In genomic region chr11:14359573-14360031, GRCh38 we compare ENCODE assay signal across 9 cellular contexts. TPM values are rescaled to one million over a fixed set of nuclear protein-coding genes. Genes with fewer than 3 reads are reported as not detected.
A peak's percentile ranks its signal among the peaks of the same experiment; 100 is the strongest.
DNase-seq lines count a peak whose midpoint lies in the region; ATAC-seq, FAIRE-seq and TF ChIP-seq lines count a peak whose summit lies in the region.
"Had no signal": no experiment of that assay in that cellular context is flagged by ENCODE, and none has a peak within 500 bp of the region (broad histone marks: within the 10 kb centered on the region; RNA-seq: fewer than 3 reads in every experiment).

No MANE protein-coding gene starts in this region.

- intact Hi-C loops in gastrocnemius medialis (cut with DNase I; ENCODE audit: low total_unique reads): loop anchor here (5.0 kb wide), 1 partner anchor 163 kb away; the partner anchor contains the start of gene PSMA1

- no peak for ATAC-seq in GM23338
- peak in 1 of 2 donors; percentile 18 for ATAC-seq in gastrocnemius medialis
- ATAC-seq in GM21619 (IDR thresholded peaks at IDR 0.05; ENCODE audit: unreplicated experiment): no peak

- H4K20me1 ChIP-seq in GM23338 (replicated peaks; ENCODE audit: insufficient read depth) (peaks cover 32% of the 10 kb centered on the region), SU-DHL-6 (ENCODE audit: low read depth, low read length) (peaks cover 4% of the 10 kb centered on the region; the same call in 1 of the 2 replicates)

- H3K27me3 ChIP-seq in GM23338 (ENCODE audit: insufficient read depth) (peaks cover 5% of the 10 kb centered on the region; the same call in 1 of the 2 replicates), SU-DHL-6 (ENCODE audit: low read length) (no peaks in the 10 kb centered on the region), gastrocnemius medialis (no peaks in the 10 kb centered on the region)

- H3K9me3 ChIP-seq in SU-DHL-6 (ENCODE audit: insufficient read depth, low read length) (no peaks in the 10 kb centered on the region), gastrocnemius medialis (no peaks in the 10 kb centered on the region)

- H3F3A ChIP-seq in GM23338 (replicated peaks; ENCODE audit: low read depth) (0 out of 2 replicates have a peak, but pooled peaks cover 15% of the 10 kb centered on the region), SU-DHL-6 (ENCODE audit: insufficient read depth) (peaks cover 34% of the 10 kb centered on the region)

- in situ Hi-C loops in gastrocnemius medialis (cut with MboI; ENCODE audit: low sequenced_read_pairs in 4 of 4): no loop called here

- TF ChIP-seq POLR2A in gastrocnemius medialis (IDR thresholded peaks at IDR 0.05): no peak

- peak overlapping the region; percentile 81; the same call in 1 of the 2 replicates for H2AFZ ChIP-seq in GM23338
- no peak overlapping the region for H2AFZ ChIP-seq in SU-DHL-6 (ENCODE audit: low read depth, low read length, severe bottlenecking)

- H3K4me3 ChIP-seq in GM23338: peak overlapping the region; percentile 93
- H3K4me3 ChIP-seq in SU-DHL-6 (ENCODE audit: insufficient read depth, low read length, poor library complexity, severe bottlenecking): peak overlapping the region; percentile 69
- H3K4me3 ChIP-seq in foreskin fibroblast (ENCODE audit: low read depth in 1 of 2, low read length in 2 of 2): peak overlapping the region; percentile 76 to 86
- H3K4me3 ChIP-seq in gastrocnemius medialis: peak overlapping the region; percentile 72 to 91 (median 78)

- no peak for FAIRE-seq in HTR-8/SVneo (lab: Jason Lieb, UNC)
- FAIRE-seq: H54 had no signal

- H3K9me2 ChIP-seq in GM23338 (ENCODE audit: insufficient read depth) (no peaks in the 10 kb centered on the region), SU-DHL-6 (replicated peaks; ENCODE audit: insufficient read depth, low read length) (no peaks in the 10 kb centered on the region)

- DNase-seq in GM23338 (ENCODE audit: low spot score) (no peak), foreskin fibroblast (peak; percentile 54 to 60), gastrocnemius medialis (no peak), DMS114 treated with DMSO at 0.1 percent for 48 hours (lab: John Stamatoyannopoulos, UW; ENCODE audit: unreplicated experiment) (no peak), NCI-H2081 (lab: John Stamatoyannopoulos, UW) (no peak), HTR-8/SVneo (ENCODE audit: insufficient read length, low spot score) (no peak)

- H3K27me3 Mint-ChIP-seq in GM23338 (ENCODE audit: insufficient read depth, low read depth, poor library complexity): peaks cover 12% of the 10 kb centered on the region

- H3K4me3 Mint-ChIP-seq in GM23338: peak overlapping the region; percentile 73

- H3K9me3 Mint-ChIP-seq in GM23338: no peaks in the 10 kb centered on the region; the same call in 2 of the 3 replicates

- H3K4me2 ChIP-seq in GM23338: peak overlapping the region; percentile 86
- H3K4me2 ChIP-seq in SU-DHL-6 (ENCODE audit: low read depth, low read length, poor library complexity, severe bottlenecking): peak overlapping the region; percentile 63

- peak overlapping the region; percentile 89 for H3K9ac ChIP-seq in SU-DHL-6 (ENCODE audit: low read length)

- H3K27ac Mint-ChIP-seq in GM23338: no peak overlapping the region

- peaks cover 45% of the 10 kb centered on the region for H3K4me1 Mint-ChIP-seq in GM23338

- peaks cover 21% of the 10 kb centered on the region for H3K36me3 Mint-ChIP-seq in GM23338 (ENCODE audit: low read depth)

- no peaks in the 10 kb centered on the region for H3K36me3 ChIP-seq in GM23338 (ENCODE audit: insufficient read depth)
- no peaks in the 10 kb centered on the region for H3K36me3 ChIP-seq in SU-DHL-6 (ENCODE audit: low read length)
- no peaks in the 10 kb centered on the region for H3K36me3 ChIP-seq in gastrocnemius medialis

- no peak overlapping the region for H3K27ac ChIP-seq in GM23338 (ENCODE audit: low read depth)
- H3K27ac ChIP-seq in SU-DHL-6 (ENCODE audit: low read depth, low read length): no peak overlapping the region
- H3K27ac ChIP-seq in gastrocnemius medialis: peak overlapping the region; percentile 79 to 95 (median 80)

- peaks cover 44% of the 10 kb centered on the region for H3K79me2 ChIP-seq in GM23338 (replicated peaks; ENCODE audit: insufficient read depth)
- peaks cover 42% of the 10 kb centered on the region for H3K79me2 ChIP-seq in SU-DHL-6 (ENCODE audit: insufficient read depth, low read length)

- TF ChIP-seq CTCF in GM23338 (conservative IDR thresholded peaks at IDR 0.05; ENCODE audit: low read depth in 2 of 2) (no peak), SU-DHL-6 (IDR thresholded peaks at IDR 0.05; ENCODE audit: insufficient read depth, low read length, poor library complexity, severe bottlenecking) (no peak), foreskin fibroblast (IDR thresholded peaks at IDR 0.05; ENCODE audit: low read depth, low read length) (no peak), gastrocnemius medialis (IDR thresholded peaks at IDR 0.05 in 4 of 5, conservative IDR thresholded peaks at IDR 0.05 in 1 of 5) (no peak)

- H3K4me1 ChIP-seq in GM23338 (ENCODE audit: insufficient read depth): peaks cover 42% of the 10 kb centered on the region
- peaks cover 38 to 41% of the 10 kb centered on the region in 2 donors for H3K4me1 ChIP-seq in gastrocnemius medialis

TF ChIP-seq in GM23338, 12 proteins besides CTCF, POLR2A, EP300 and RAD21 (continues in another document):
- no peak for TF ChIP-seq REST (IDR thresholded peaks at IDR 0.05; ENCODE audit: unreplicated experiment)
- no peak for TF ChIP-seq ZNF331 (CRISPR knock-in tag; IDR thresholded peaks at IDR 0.05; ENCODE audit: low read depth)
- no peak for TF ChIP-seq EZH2 (IDR thresholded peaks at IDR 0.05; ENCODE audit: low read depth, unreplicated experiment)
- no peak for TF ChIP-seq POLR2AphosphoS5 (IDR thresholded peaks at IDR 0.05; ENCODE audit: low read depth)
- no peak for TF ChIP-seq EZH2phosphoT487 (IDR thresholded peaks at IDR 0.05; ENCODE audit: unreplicated experiment)
- TF ChIP-seq CREB1 (CRISPR knock-in tag; IDR thresholded peaks at IDR 0.05; ENCODE audit: low read depth): no peak
- no peak for TF ChIP-seq JUNB (IDR thresholded peaks at IDR 0.05; ENCODE audit: unreplicated experiment)
- TF ChIP-seq NANOG (IDR thresholded peaks at IDR 0.05; ENCODE audit: borderline replicate concordance): no peak

RNA-seq across cellular contexts. Expression of gene RRAS2, which starts 0.6 kb away (rescaled TPM):
- 293 and 296 TPM in 2 replicates for total RNA-seq in GM23338 (2014; rRNA removed; shearing (Covaris generic))
- polyA plus RNA-seq in GM23338 (2016; fragmentation: Nextera tagmentation; extraction: Ambion mirVana): 174 and 196 TPM in 2 replicates
- total RNA-seq in gastrocnemius medialis: 10 to 100 TPM; 52.8 to 81.9 (median 59.8) TPM

Comparison
In these comparisons a context has a peak if more than half of its experiments do, and no peak if none do; other contexts are left out.
1. DNase-seq: peak in foreskin fibroblast (2 of 2); none in GM23338 (single experiment), gastrocnemius medialis (0 of 2), DMS114 treated with DMSO at 0.1 percent for 48 hours (single experiment), NCI-H2081 (0 of 2) and HTR-8/SVneo (single experiment).
2. H3K27ac ChIP-seq: peak in gastrocnemius medialis (4 of 4); none in GM23338 (single experiment) and SU-DHL-6 (single experiment).
3. Peak in every context shown above with its lines, with median percentiles within 50 percentile points of each other: H3K4me3 ChIP-seq.